ENCODE assay signal across 19 cellular contexts in genomic region chr20:50806126-50806768, GRCh38. TPM values are rescaled to one million over a fixed set of nuclear protein-coding genes. Genes with fewer than 3 reads are reported as not detected.
A peak's percentile ranks its signal among the peaks of the same experiment; 100 is the strongest.
DNase-seq lines count a peak whose midpoint lies in the region; ATAC-seq and FAIRE-seq lines count a peak whose summit lies in the region.
"Had no signal": no experiment of that assay in that cellular context is flagged by ENCODE, and none has a peak within 500 bp of the region (broad histone marks: within the 10 kb centered on the region; RNA-seq: fewer than 3 reads in every experiment).

No MANE protein-coding gene starts in this region.

- H3K9me3 Mint-ChIP-seq in activated naive CD4-positive, alpha-beta T cell treated with anti-CD3 and anti-CD28 coated beads, Interleukin-2, amount 50 U/mL, for 24 hours, result no peaks in the 10 kb centered on the region
- H3K9me3 Mint-ChIP-seq in activated naive CD4-positive, alpha-beta T cell treated with anti-CD3 and anti-CD28 coated beads for 36 hours, result no peaks in the 10 kb centered on the region
- no peaks in the 10 kb centered on the region for H3K9me3 Mint-ChIP-seq in activated naive CD8-positive, alpha-beta T cell treated with anti-CD3 and anti-CD28 coated beads, Interleukin-2, amount 50 U/mL, for 24 hours
- H3K9me3 Mint-ChIP-seq in stimulated activated effector memory CD8-positive, alpha-beta T cell treated with anti-CD3 and anti-CD28 coated beads, Interleukin-12 subunit alpha, Interleukin-12 subunit beta, amount 100 ng/mL, for 72 hours, result no peaks in the 10 kb centered on the region

- no peak overlapping the region for H3K4me3 Mint-ChIP-seq in activated naive CD4-positive, alpha-beta T cell treated with anti-CD3 and anti-CD28 coated beads, Interleukin-2, amount 50 U/mL, for 24 hours
- no peak overlapping the region for H3K4me3 Mint-ChIP-seq in activated naive CD4-positive, alpha-beta T cell treated with anti-CD3 and anti-CD28 coated beads for 36 hours
- no peak overlapping the region for H3K4me3 Mint-ChIP-seq in activated naive CD8-positive, alpha-beta T cell treated with anti-CD3 and anti-CD28 coated beads, Interleukin-2, amount 50 U/mL, for 24 hours
- no peak overlapping the region for H3K4me3 Mint-ChIP-seq in stimulated activated effector memory CD8-positive, alpha-beta T cell treated with anti-CD3 and anti-CD28 coated beads, Interleukin-12 subunit alpha, Interleukin-12 subunit beta, amount 100 ng/mL, for 72 hours

- peaks cover 40% of the 10 kb centered on the region for H3K4me1 Mint-ChIP-seq in activated naive CD4-positive, alpha-beta T cell treated with anti-CD3 and anti-CD28 coated beads, Interleukin-2, amount 50 U/mL, for 24 hours
- H3K4me1 Mint-ChIP-seq in activated naive CD4-positive, alpha-beta T cell treated with anti-CD3 and anti-CD28 coated beads for 36 hours (ENCODE audit: low read depth), result peaks cover 33% of the 10 kb centered on the region
- peaks cover 41% of the 10 kb centered on the region for H3K4me1 Mint-ChIP-seq in activated naive CD8-positive, alpha-beta T cell treated with anti-CD3 and anti-CD28 coated beads, Interleukin-2, amount 50 U/mL, for 24 hours
- H3K4me1 Mint-ChIP-seq in stimulated activated effector memory CD8-positive, alpha-beta T cell treated with anti-CD3 and anti-CD28 coated beads, Interleukin-12 subunit alpha, Interleukin-12 subunit beta, amount 100 ng/mL, for 72 hours, result peaks cover 23% of the 10 kb centered on the region

- intact Hi-C loops in activated naive CD4-positive, alpha-beta T cell treated with anti-CD3 and anti-CD28 coated beads for 36 hours (cut with micrococcal nuclease), result no loop called here

- no peaks in the 10 kb centered on the region for H3K27me3 Mint-ChIP-seq in activated naive CD4-positive, alpha-beta T cell treated with anti-CD3 and anti-CD28 coated beads, Interleukin-2, amount 50 U/mL, for 24 hours
- H3K27me3 Mint-ChIP-seq in activated naive CD4-positive, alpha-beta T cell treated with anti-CD3 and anti-CD28 coated beads for 36 hours (ENCODE audit: low read depth), result no peaks in the 10 kb centered on the region
- no peaks in the 10 kb centered on the region for H3K27me3 Mint-ChIP-seq in activated naive CD8-positive, alpha-beta T cell treated with anti-CD3 and anti-CD28 coated beads, Interleukin-2, amount 50 U/mL, for 24 hours

- no peak for ATAC-seq in activated naive CD8-positive, alpha-beta T cell treated with anti-CD3 and anti-CD28 coated beads, Interleukin-2, amount 50 U/mL, for 24 hours
- ATAC-seq in stimulated activated effector memory CD8-positive, alpha-beta T cell treated with anti-CD3 and anti-CD28 coated beads, Interleukin-12 subunit alpha, Interleukin-12 subunit beta, amount 100 ng/mL, for 72 hours, result no peak
- no peak for ATAC-seq in activated CD4-positive, CD25-positive, alpha-beta regulatory T cell treated with anti-CD3 and anti-CD28 coated beads, Interleukin-2, amount 50 U/mL, for 24 hours
- ATAC-seq in HG03196 (IDR thresholded peaks at IDR 0.05; ENCODE audit: unreplicated experiment), result no peak
- ATAC-seq: HCT116, Right ventricle myocardium inferior had no signal

- CTCF ChIA-PET in activated naive CD4-positive, alpha-beta T cell treated with anti-CD3 and anti-CD28 coated beads for 36 hours (lab: Charles Lee), result interaction anchor here (1.3 to 1.7 kb wide), 2 partner anchors 12 to 123 kb away, joined by 4 to 8 read pairs; partner anchors contain the start of gene BCAS4

- DNase-seq in activated naive CD4-positive, alpha-beta T cell treated with anti-CD3 and anti-CD28 coated beads for 36 hours, result no peak
- DNase-seq in HTR-8/SVneo (ENCODE audit: insufficient read length, low spot score) (no peak), LoVo (ENCODE audit: low spot score) (no peak)
- no peak for DNase-seq in activated naive CD8-positive, alpha-beta T cell treated with anti-CD3 and anti-CD28 coated beads, Interleukin-2, amount 50 U/mL, for 24 hours
- no peak for DNase-seq in stimulated activated effector memory CD8-positive, alpha-beta T cell treated with anti-CD3 and anti-CD28 coated beads, Interleukin-12 subunit alpha, Interleukin-12 subunit beta, amount 100 ng/mL, for 72 hours (ENCODE audit: low spot score in 2 of 2)
- DNase-seq: activated CD4-positive, alpha-beta T cell treated with anti-CD3 and anti-CD28 coated beads for 48 hours; activated gamma-delta T cell treated with Interleukin-2 at 50 U/mL for 16 hours; C1 segment of cervical spinal cord; cortex of kidney; NCI-H1930; NCI-H2227 treated with DMSO at 0.1 percent for 48 hours; NCI-H748 treated with DMSO at 0.1 percent for 48 hours; OCI-M1 had no signal

- peak overlapping the region; percentile 89 for H3K27ac Mint-ChIP-seq in activated naive CD4-positive, alpha-beta T cell treated with anti-CD3 and anti-CD28 coated beads, Interleukin-2, amount 50 U/mL, for 24 hours
- no peak overlapping the region for H3K27ac Mint-ChIP-seq in activated naive CD4-positive, alpha-beta T cell treated with anti-CD3 and anti-CD28 coated beads for 36 hours
- peak overlapping the region; percentile 92 for H3K27ac Mint-ChIP-seq in activated naive CD8-positive, alpha-beta T cell treated with anti-CD3 and anti-CD28 coated beads, Interleukin-2, amount 50 U/mL, for 24 hours
- H3K27ac Mint-ChIP-seq in stimulated activated effector memory CD8-positive, alpha-beta T cell treated with anti-CD3 and anti-CD28 coated beads, Interleukin-12 subunit alpha, Interleukin-12 subunit beta, amount 100 ng/mL, for 72 hours, result peak overlapping the region; percentile 93

- peak; percentile 42 for FAIRE-seq in HTR-8/SVneo (lab: Jason Lieb, UNC)
- FAIRE-seq: urothelium cell line had no signal

- H3K36me3 Mint-ChIP-seq in activated naive CD4-positive, alpha-beta T cell treated with anti-CD3 and anti-CD28 coated beads, Interleukin-2, amount 50 U/mL, for 24 hours, result no peaks in the 10 kb centered on the region
- no peaks in the 10 kb centered on the region for H3K36me3 Mint-ChIP-seq in activated naive CD4-positive, alpha-beta T cell treated with anti-CD3 and anti-CD28 coated beads for 36 hours (ENCODE audit: low read depth)
- H3K36me3 Mint-ChIP-seq in activated naive CD8-positive, alpha-beta T cell treated with anti-CD3 and anti-CD28 coated beads, Interleukin-2, amount 50 U/mL, for 24 hours (ENCODE audit: low read depth), result no peaks in the 10 kb centered on the region
- H3K36me3 Mint-ChIP-seq in stimulated activated effector memory CD8-positive, alpha-beta T cell treated with anti-CD3 and anti-CD28 coated beads, Interleukin-12 subunit alpha, Interleukin-12 subunit beta, amount 100 ng/mL, for 72 hours, result no peaks in the 10 kb centered on the region

RNA-seq across cellular contexts. Expression of gene BCAS4, which starts 11.4 kb away (rescaled TPM):
- total RNA-seq in activated naive CD4-positive, alpha-beta T cell treated with anti-CD3 and anti-CD28 coated beads for 36 hours, result 10 to 100 TPM; 15.7 to 16.6 TPM
